Comparison of ENCODE assay signal across 9 cellular contexts in genomic region chr4:24557036-24558022, GRCh38. TPM values are rescaled to one million over a fixed set of nuclear protein-coding genes. Genes with fewer than 3 reads are reported as not detected.
DNase-seq lines count a peak whose midpoint lies in the region; ATAC-seq and TF ChIP-seq lines count a peak whose summit lies in the region.
"Had no signal": no experiment of that assay in that cellular context is flagged by ENCODE, and none has a peak within 500 bp of the region (broad histone marks: within the 10 kb centered on the region; RNA-seq: fewer than 3 reads in every experiment).

No MANE protein-coding gene starts in this region.

- peak overlapping the region; percentile 39 for H3K27ac Mint-ChIP-seq in activated CD8-positive, alpha-beta T cell treated with anti-CD3 and anti-CD28 coated beads for 36 hours
- H3K27ac Mint-ChIP-seq in type B pancreatic cell, result no peak overlapping the region

- H3K4me3 Mint-ChIP-seq in activated CD8-positive, alpha-beta T cell treated with anti-CD3 and anti-CD28 coated beads for 36 hours, result peak overlapping the region; percentile 12
- H3K4me3 Mint-ChIP-seq in type B pancreatic cell, result no peak overlapping the region

- H2AFZ ChIP-seq in HCT116 (ENCODE audit: low read depth, low read length, poor library complexity, severe bottlenecking), result no peak overlapping the region

- H3K9ac ChIP-seq in HCT116 (ENCODE audit: low read length), result no peak overlapping the region
- peak overlapping the region; percentile 35; the same call in 1 of the 2 replicates for H3K9ac ChIP-seq in iPS-20b (ENCODE audit: low read depth, low read length)

- no peak for TF ChIP-seq RAD21 in HCT116 (IDR thresholded peaks at IDR 0.05; ENCODE audit: low read depth)

- no peak overlapping the region for H3K4me2 ChIP-seq in HCT116 (ENCODE audit: low read length)

- H3K36me3 ChIP-seq in HCT116 (ENCODE audit: control insufficient read depth in 1 of 2, insufficient read depth in 2 of 2, low read length in 2 of 2), result peaks cover 14 to 17% of the 10 kb centered on the region in 2 experiments
- H3K36me3 ChIP-seq in iPS-20b (ENCODE audit: insufficient read depth, low read depth, low read length), result peaks cover 89% of the 10 kb centered on the region
- no peaks in the 10 kb centered on the region for H3K36me3 ChIP-seq in testis (ENCODE audit: low read depth, missing control alignments)

- intact Hi-C loops in HCT116 (cut with micrococcal nuclease) (no loop called here), testis (cut with DNase I; ENCODE audit: low total_unique reads) (no loop called here)
- intact Hi-C loops in activated CD8-positive, alpha-beta T cell treated with anti-CD3 and anti-CD28 coated beads for 36 hours (cut with micrococcal nuclease), result no loop called here

- RAD21 ChIA-PET in HCT116 (lab: Charles Lee; ENCODE audit: low non-redundant PET in 1 of 2, low total read pairs in 2 of 2, uncharacterized antibody in 2 of 2, unreplicated experiment in 2 of 2), result no interaction called here

- H3K79me2 ChIP-seq in HCT116 (ENCODE audit: insufficient read depth, low read length), result peaks cover 100% of the 10 kb centered on the region

- no peak for TF ChIP-seq CTCF in HCT116 (IDR thresholded peaks at IDR 0.05 in 2 of 3, conservative IDR thresholded peaks at IDR 0.05 in 1 of 3; ENCODE audit: borderline replicate concordance in 1 of 3, insufficient read depth in 1 of 3, low read depth in 2 of 3, low read length in 2 of 3)
- no peak for TF ChIP-seq CTCF in activated CD8-positive, alpha-beta T cell treated with anti-CD3 and anti-CD28 coated beads for 36 hours (IDR thresholded peaks at IDR 0.05)
- no peak for TF ChIP-seq CTCF in type B pancreatic cell (conservative IDR thresholded peaks at IDR 0.05)
- no peak for TF ChIP-seq CTCF in testis (IDR thresholded peaks at IDR 0.05)

- peaks cover 81% of the 10 kb centered on the region for H4K20me1 ChIP-seq in HCT116 (ENCODE audit: insufficient read depth)

- no peaks in the 10 kb centered on the region for H3K9me2 ChIP-seq in HCT116 (ENCODE audit: insufficient read depth)

- CTCF ChIA-PET in HCT116 (lab: Charles Lee), result interaction anchor here (0.7 to 1.7 kb wide), 3 partner anchors 10 to 27 kb away, joined by 3 to 4 read pairs (median 3); partner anchors contain the start of gene DHX15
- CTCF ChIA-PET in activated CD8-positive, alpha-beta T cell treated with anti-CD3 and anti-CD28 coated beads for 36 hours (lab: Charles Lee), result interaction anchor here (1.1 to 1.6 kb wide), 7 partner anchors 10 to 86 kb away, joined by 3 to 7 read pairs (median 4); no protein-coding TSS in a partner anchor

- ATAC-seq in HCT116 (no peak), GM21526 (IDR thresholded peaks at IDR 0.05; ENCODE audit: low FRiP score, unreplicated experiment) (no peak)
- ATAC-seq in activated CD8-positive, alpha-beta T cell treated with anti-CD3 and anti-CD28 coated beads for 36 hours, result peak; percentile 71

- H3K36me3 Mint-ChIP-seq in activated CD8-positive, alpha-beta T cell treated with anti-CD3 and anti-CD28 coated beads for 36 hours (ENCODE audit: low read depth), result peaks cover 66% of the 10 kb centered on the region
- H3K36me3 Mint-ChIP-seq in type B pancreatic cell, result peaks cover 41% of the 10 kb centered on the region

- no peak overlapping the region for H3K4me3 ChIP-seq in HCT116 (replicated peaks in 1 of 2; ENCODE audit: low read depth in 1 of 2, low read length in 2 of 2)
- H3K4me3 ChIP-seq in iPS-20b (ENCODE audit: low read length), result no peak overlapping the region
- H3K4me3 ChIP-seq in testis, result no peak overlapping the region

- H3K27ac ChIP-seq in HCT116 (ENCODE audit: low read depth, low read length) (no peak overlapping the region), iPS-20b (ENCODE audit: low read length) (no peak overlapping the region), testis (no peak overlapping the region)

- DNase-seq in CD1c-positive myeloid dendritic cell (ENCODE audit: extremely low spot score) (peak; percentile 32), HCT116 (ENCODE audit: low read depth, low spot score) (peak; percentile 6), 8988T (no peak), type B pancreatic cell (ENCODE audit: extremely low spot score, unreplicated experiment) (no peak), testis (no peak)
- no peak for DNase-seq in activated CD8-positive, alpha-beta T cell treated with anti-CD3 and anti-CD28 coated beads for 36 hours
- DNase-seq: NCI-H1417 had no signal

- H3K27me3 ChIP-seq in HCT116 (ENCODE audit: insufficient read depth, low read length), result no peaks in the 10 kb centered on the region
- H3K27me3 ChIP-seq in iPS-20b (ENCODE audit: insufficient read depth, low read length), result no peaks in the 10 kb centered on the region
- no peaks in the 10 kb centered on the region for H3K27me3 ChIP-seq in testis

- H3K27me3 Mint-ChIP-seq in activated CD8-positive, alpha-beta T cell treated with anti-CD3 and anti-CD28 coated beads for 36 hours, result no peaks in the 10 kb centered on the region
- no peaks in the 10 kb centered on the region for H3K27me3 Mint-ChIP-seq in type B pancreatic cell

- H3K9me3 Mint-ChIP-seq in activated CD8-positive, alpha-beta T cell treated with anti-CD3 and anti-CD28 coated beads for 36 hours, result peaks cover 3% of the 10 kb centered on the region
- no peaks in the 10 kb centered on the region for H3K9me3 Mint-ChIP-seq in type B pancreatic cell

- no peak for TF ChIP-seq POLR2A in HCT116 (IDR thresholded peaks at IDR 0.05; ENCODE audit: borderline replicate concordance, extremely low read depth, insufficient read depth, insufficient read length)
- no peak for TF ChIP-seq POLR2A in testis (IDR thresholded peaks at IDR 0.05)

- H3K4me1 Mint-ChIP-seq in activated CD8-positive, alpha-beta T cell treated with anti-CD3 and anti-CD28 coated beads for 36 hours (ENCODE audit: low read depth), result peaks cover 69% of the 10 kb centered on the region
- H3K4me1 Mint-ChIP-seq in type B pancreatic cell (ENCODE audit: unreplicated experiment), result peaks cover 21% of the 10 kb centered on the region

- BruUV-seq in HCT116 (replicated peaks; lab: Mats Ljungman, UMichigan), result no TSS peak

- 57 to 59% methylated on average over 8 of the region's 8 CpGs for WGBS in testis, 2 donors

- peaks cover 0 to 2% of the 10 kb centered on the region in 2 experiments; a peak in 1 of 4 replicates for H3K4me1 ChIP-seq in HCT116 (ENCODE audit: control insufficient read depth in 1 of 2, insufficient read depth in 2 of 2, low read length in 2 of 2)
- peaks cover 26% of the 10 kb centered on the region for H3K4me1 ChIP-seq in iPS-20b (ENCODE audit: insufficient read depth, low read length)
- H3K4me1 ChIP-seq in testis, result no peaks in the 10 kb centered on the region

- H3K9me3 ChIP-seq in HCT116 (ENCODE audit: control insufficient read depth in 1 of 2, insufficient read depth in 1 of 2, low read depth in 1 of 2, low read length in 2 of 2), result no peaks in the 10 kb centered on the region
- H3K9me3 ChIP-seq in iPS-20b (ENCODE audit: insufficient read depth, low read depth, low read length), result no peaks in the 10 kb centered on the region
- H3K9me3 ChIP-seq in testis, result no peaks in the 10 kb centered on the region

- POLR2A ChIA-PET in HCT116 (lab: Charles Lee), result interaction anchor here (0.9 to 1.9 kb wide), 2 partner anchors 27 to 357 kb away, joined by 3 to 6 read pairs; partner anchors contain the start of gene DHX15
- POLR2A ChIA-PET in activated CD8-positive, alpha-beta T cell treated with anti-CD3 and anti-CD28 coated beads for 36 hours (lab: Charles Lee), result interaction anchor here (0.7 to 1.3 kb wide), 2 partner anchors 11 to 1285 kb away, joined by 3 read pairs; no protein-coding TSS in a partner anchor

TF ChIP-seq in HCT116, 20 proteins besides CTCF, POLR2A, EP300 and RAD21:
- no peak for TF ChIP-seq ELF1 (IDR thresholded peaks at IDR 0.05; ENCODE audit: borderline replicate concordance, low read depth)
- TF ChIP-seq CBX3 (IDR thresholded peaks at IDR 0.05; ENCODE audit: low read depth), result no peak
- peak; percentile 16; the same call in 1 of the 2 replicates for TF ChIP-seq CEBPB (IDR thresholded peaks at IDR 0.05; ENCODE audit: low read depth)
- TF ChIP-seq SP1 (IDR thresholded peaks at IDR 0.05; ENCODE audit: low read depth), result no peak

RNA-seq across cellular contexts. Expression of gene DHX15, which starts 27.0 kb away (rescaled TPM):
- total RNA-seq in HCT116 (2021; ENCODE audit: unreplicated experiment), result 195 TPM
- polyA plus RNA-seq in HCT116 (2012), result 104 and 107 TPM in 2 replicates
- 100 to 1,000 TPM; 216 to 222 TPM for total RNA-seq in activated CD8-positive, alpha-beta T cell treated with anti-CD3 and anti-CD28 coated beads for 36 hours
- total RNA-seq in type B pancreatic cell (ENCODE audit: low replicate concordance), result 130 and 165 TPM in 2 replicates
- total RNA-seq in testis, result 100 to 1,000 TPM; 123 to 136 TPM
- polyA plus RNA-seq in testis (ENCODE audit: insufficient read depth, low read depth, low replicate concordance), result 84.1 TPM

Comparison
In these comparisons a context has a peak if more than half of its experiments do, and no peak if none do; other contexts are left out.
1. DNase-seq: peak in CD1c-positive myeloid dendritic cell (single experiment) and HCT116 (single experiment); none in activated CD8-positive, alpha-beta T cell treated with anti-CD3 and anti-CD28 coated beads for 36 hours (single experiment), 8988T (single experiment), type B pancreatic cell (single experiment) and testis (single experiment).